Comparison of ENCODE assay signal across 12 cellular contexts in genomic region chr2:47221956-47222355, GRCh38. TPM values are rescaled to one million over a fixed set of nuclear protein-coding genes. Genes with fewer than 3 reads are reported as not detected.
DNase-seq lines count a peak whose midpoint lies in the region; ATAC-seq, FAIRE-seq and TF ChIP-seq lines count a peak whose summit lies in the region.
"Had no signal": no experiment of that assay in that cellular context is flagged by ENCODE, and none has a peak within 500 bp of the region (broad histone marks: within the 10 kb centered on the region; RNA-seq: fewer than 3 reads in every experiment).

No MANE protein-coding gene starts in this region.

- H3K9me3 ChIP-seq in endothelial cell of umbilical vein (replicated peaks; ENCODE audit: control insufficient read depth, insufficient read depth, low read length), result no peaks in the 10 kb centered on the region

- no peaks in the 10 kb centered on the region for H3K27me3 ChIP-seq in endothelial cell of umbilical vein (ENCODE audit: control insufficient read depth in 2 of 2, insufficient read depth in 2 of 2, low read length in 2 of 2)

- H3K4me2 ChIP-seq in endothelial cell of umbilical vein (ENCODE audit: insufficient read depth, low read length), result no peak overlapping the region

- dilution Hi-C loops in endothelial cell of umbilical vein (cut with MboI; ENCODE audit: extremely low pct_ligation_motif_present, low sequenced_read_pairs), result no loop called here

- no peak for TF ChIP-seq CTCF in endothelial cell of umbilical vein (IDR thresholded peaks at IDR 0.05; ENCODE audit: extremely low read depth in 1 of 2, insufficient read depth in 1 of 2, low read depth in 1 of 2, low read length in 2 of 2)

- no peaks in the 10 kb centered on the region for H3K79me2 ChIP-seq in endothelial cell of umbilical vein (ENCODE audit: control insufficient read depth, insufficient read depth, low read length)

- no peaks in the 10 kb centered on the region for H3K9me1 ChIP-seq in endothelial cell of umbilical vein (replicated peaks; ENCODE audit: control insufficient read depth, extremely low read depth, insufficient read depth, low read length)

- CTCF ChIA-PET in endothelial cell of umbilical vein (lab: Charles Lee), result interaction anchor here (1.3 to 2.0 kb wide), 2 partner anchors 27 to 101 kb away, joined by 3 to 5 read pairs; no protein-coding TSS in a partner anchor

- DNase-seq in NCI-H345 (lab: John Stamatoyannopoulos, UW) (peak; percentile 55), NCI-H345 treated with DMSO at 0.1 percent for 48 hours (lab: John Stamatoyannopoulos, UW; ENCODE audit: unreplicated experiment) (no peak), RPMI7951 (ENCODE audit: low read depth) (peak; percentile 91), endothelial cell of umbilical vein (ENCODE audit: low read depth, low spot score) (peak; percentile 65), renal cortical epithelial cell (ENCODE audit: low read depth) (peak; percentile 62), left cardiac atrium (no peak)
- DNase-seq: activated T-cell treated with anti-CD3 and anti-CD28 coated beads, Interleukin-2, amount 50 U/mL, for 72 hours; HCEC 1CT; NCI-H510A had no signal

- H4K20me1 ChIP-seq in endothelial cell of umbilical vein (replicated peaks; ENCODE audit: control insufficient read depth, extremely low read depth, insufficient read depth, low read length), result no peaks in the 10 kb centered on the region

- intact Hi-C loops in endothelial cell of umbilical vein (cut with micrococcal nuclease), result loop anchor here (1.0 kb wide), 1 partner anchor 45 kb away; no protein-coding TSS in a partner anchor
- intact Hi-C loops in left cardiac atrium (cut with DNase I), result no loop called here

- no peak overlapping the region for H3K9ac ChIP-seq in endothelial cell of umbilical vein (replicated peaks; ENCODE audit: extremely low read depth, insufficient read depth, low read length)

- no peak overlapping the region for H2AFZ ChIP-seq in endothelial cell of umbilical vein (ENCODE audit: low read depth, low read length)

- no peak overlapping the region for H3K4me3 ChIP-seq in endothelial cell of umbilical vein (replicated peaks in 1 of 3; ENCODE audit: insufficient read depth in 1 of 3, low read depth in 1 of 3, low read length in 3 of 3)

- peaks cover 23% of the 10 kb centered on the region for H3K4me1 ChIP-seq in endothelial cell of umbilical vein (ENCODE audit: control insufficient read depth, extremely low read depth, insufficient read depth, low read length)

- H3K27ac ChIP-seq in endothelial cell of umbilical vein (ENCODE audit: insufficient read depth, low read depth, low read length), result no peak overlapping the region

- H3K36me3 ChIP-seq in endothelial cell of umbilical vein (ENCODE audit: control insufficient read depth in 2 of 2, extremely low read depth in 1 of 2, insufficient read depth in 2 of 2, low read length in 2 of 2), result no peaks in the 10 kb centered on the region

- POLR2A ChIA-PET in endothelial cell of umbilical vein (lab: Charles Lee), result no interaction called here

- ATAC-seq in GM18517 (IDR thresholded peaks at IDR 0.05; ENCODE audit: unreplicated experiment) (no peak), HG03469 (IDR thresholded peaks at IDR 0.05; ENCODE audit: unreplicated experiment) (no peak), left cardiac atrium (no peak)
- ATAC-seq: activated T-cell treated with anti-CD3 and anti-CD28 coated beads, Interleukin-2, amount 50 U/mL, for 72 hours; stimulated activated memory B cell treated with anti-CD40 and anti-IgM and Interleukin-4, amounts not matched to agents 10 μg/mL and 1 μg/mL and 100 μg/mL, for 72 hours had no signal

- no peak for TF ChIP-seq POLR2A in endothelial cell of umbilical vein (IDR thresholded peaks at IDR 0.05; ENCODE audit: low read depth, low read length)

- peak; percentile 67 for FAIRE-seq in endothelial cell of umbilical vein (lab: Jason Lieb, UNC)

- BruUV-seq in endothelial cell of umbilical vein (replicated peaks; lab: Mats Ljungman, UMichigan), result no TSS peak

TF ChIP-seq in endothelial cell of umbilical vein, 7 proteins besides CTCF, POLR2A, EP300 and RAD21:
- TF ChIP-seq GATA2 (IDR thresholded peaks at IDR 0.05; ENCODE audit: insufficient read depth, insufficient read length, low read depth, low read length) (no peak), FOS (IDR thresholded peaks at IDR 0.05; ENCODE audit: borderline replicate concordance, insufficient read depth, low read length) (no peak), JUN (IDR thresholded peaks at IDR 0.05; ENCODE audit: borderline replicate concordance, insufficient read depth, insufficient read length, low read depth) (no peak), EZH2 (IDR thresholded peaks at IDR 0.05; ENCODE audit: borderline replicate concordance, low read depth, low read length, severe bottlenecking) (no peak), MAX (IDR thresholded peaks at IDR 0.05; ENCODE audit: insufficient read depth, insufficient read length) (no peak), POLR2AphosphoS5 (IDR thresholded peaks at IDR 0.05; ENCODE audit: insufficient read depth, low read depth, low read length) (no peak), MYC (IDR thresholded peaks at IDR 0.05; ENCODE audit: low read depth, low read length) (no peak)

RNA-seq across cellular contexts. Expression of gene CALM2, which starts 45.6 kb away (rescaled TPM):
- 2,635 and 2,984 TPM in 2 replicates for total RNA-seq in RPMI7951 (2014; rRNA removed; shearing (Covaris generic))
- 446 and 501 TPM in 2 replicates for total RNA-seq in endothelial cell of umbilical vein
- polyA plus RNA-seq in endothelial cell of umbilical vein, result 209 and 327 TPM in 2 replicates
- 312 and 385 TPM in 2 replicates for polyA plus RNA-seq in endothelial cell of umbilical vein (2011; cell fraction: cytosol; rRNA removed)
- polyA plus RNA-seq in endothelial cell of umbilical vein (2011; cell fraction: nucleus; rRNA removed), result 146 and 242 TPM in 2 replicates
- 674 and 938 TPM in 2 replicates for polyA plus RNA-seq in endothelial cell of umbilical vein (2012)
- polyA minus RNA-seq in endothelial cell of umbilical vein, result 79.6 and 100 TPM in 2 replicates
- 129 TPM for polyA minus RNA-seq in endothelial cell of umbilical vein (2011; cell fraction: cytosol; rRNA and poly(A)+ RNA removed)
- 71.9 and 97.9 TPM in 2 replicates for polyA minus RNA-seq in endothelial cell of umbilical vein (2011; cell fraction: nucleus; rRNA and poly(A)+ RNA removed)
- 1,076 and 1,878 TPM in 2 replicates for total RNA-seq in renal cortical epithelial cell
- 100 to 1,000 TPM; 435 to 492 TPM for total RNA-seq in left cardiac atrium

Comparison
In these comparisons a context has a peak if more than half of its experiments do, and no peak if none do; other contexts are left out.
1. DNase-seq: peak in NCI-H345 (single experiment), RPMI7951 (single experiment), endothelial cell of umbilical vein (single experiment) and renal cortical epithelial cell (single experiment); none in NCI-H345 treated with DMSO at 0.1 percent for 48 hours (single experiment) and left cardiac atrium (single experiment).